Comparison of ENCODE assay signal across 8 cellular contexts in the genomic region with DNA sequence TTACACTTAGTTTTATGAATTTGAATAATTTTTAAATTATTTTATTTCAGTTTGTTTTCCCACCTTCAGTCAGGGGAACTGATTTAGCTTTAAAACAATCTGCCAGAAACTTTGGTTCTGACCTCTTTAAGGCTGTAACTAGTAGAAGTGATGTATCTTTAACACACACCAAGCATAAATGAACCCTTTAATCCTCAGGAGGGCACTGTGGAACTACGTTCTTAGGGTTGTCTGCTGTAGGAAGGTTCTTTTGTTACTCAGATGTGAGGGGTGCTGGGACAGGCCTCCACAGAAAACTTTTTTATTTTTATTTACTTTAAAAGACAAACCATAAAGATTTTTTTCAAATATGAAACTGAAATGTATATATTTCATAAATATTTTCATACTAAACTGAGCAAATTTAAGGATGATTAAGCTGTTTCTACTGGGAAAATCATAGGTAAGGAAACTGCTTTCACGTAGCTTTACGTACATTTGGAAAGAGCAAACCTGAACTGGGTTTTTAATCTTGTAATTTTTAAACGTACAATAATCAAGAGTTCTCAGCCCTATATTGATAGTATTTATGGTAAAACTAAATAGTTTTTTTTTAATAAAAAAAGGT. TPM values are rescaled to one million over a fixed set of nuclear protein-coding genes. Genes with fewer than 3 reads are reported as not detected.
DNase-seq lines count a peak whose midpoint lies in the region; ATAC-seq, FAIRE-seq and TF ChIP-seq lines count a peak whose summit lies in the region.

No MANE protein-coding gene starts in this region.

- DNase-seq in GM06990 (ENCODE audit: extremely low read depth, insufficient read length) (no peak), NCI-H748 (lab: John Stamatoyannopoulos, UW; ENCODE audit: unreplicated experiment) (peak; percentile 79), bronchial epithelial cell (ENCODE audit: low read depth) (peak; percentile 74), right lobe of liver (no peak)
- no peak for DNase-seq in activated naive CD4-positive, alpha-beta T cell treated with anti-CD3 and anti-CD28 coated beads, Interleukin-2, amount 10 ng/mL, durations not matched to agents 7 days and 5 days
- no peak for DNase-seq in effector memory CD4-positive, alpha-beta T cell

- H3K36me3 Mint-ChIP-seq in activated naive CD4-positive, alpha-beta T cell treated with anti-CD3 and anti-CD28 coated beads, Interleukin-2, amount 10 ng/mL, durations not matched to agents 7 days and 5 days = no peaks in the 10 kb centered on the region

- ATAC-seq in HG03175 (IDR thresholded peaks at IDR 0.05; ENCODE audit: unreplicated experiment) (peak; percentile 47), right lobe of liver (peak; percentile 59 to 81 (median 65)), HG03521 (IDR thresholded peaks at IDR 0.05; ENCODE audit: unreplicated experiment) (no peak)

- TF ChIP-seq CTCF in GM06990 (IDR thresholded peaks at IDR 0.05; ENCODE audit: insufficient read depth, low read length, poor library complexity, severe bottlenecking) = peak; percentile 44
- TF ChIP-seq CTCF in bronchial epithelial cell (IDR thresholded peaks at IDR 0.05; ENCODE audit: insufficient read depth, low read length, severe bottlenecking) = peak; percentile 26
- TF ChIP-seq CTCF in right lobe of liver (IDR thresholded peaks at IDR 0.05) = peak; percentile 52 to 75 (median 68)

- H3K27me3 Mint-ChIP-seq in activated naive CD4-positive, alpha-beta T cell treated with anti-CD3 and anti-CD28 coated beads, Interleukin-2, amount 10 ng/mL, durations not matched to agents 7 days and 5 days = peaks cover 40% of the 10 kb centered on the region

- H3K9me3 ChIP-seq in right lobe of liver = no peaks in the 10 kb centered on the region
- H3K9me3 ChIP-seq in effector memory CD4-positive, alpha-beta T cell (ENCODE audit: control insufficient read depth, low read length) = no peaks in the 10 kb centered on the region

- H3K4me3 ChIP-seq in GM06990 (replicated peaks; ENCODE audit: low read depth, low read length) (no peak overlapping the region), bronchial epithelial cell (ENCODE audit: low read depth, low read length) (no peak overlapping the region), right lobe of liver (no peak overlapping the region)
- H3K4me3 ChIP-seq in effector memory CD4-positive, alpha-beta T cell (ENCODE audit: insufficient read depth, low read depth, low read length, poor library complexity, severe bottlenecking) = no peak overlapping the region

- peaks cover 5% of the 10 kb centered on the region for H3K4me1 Mint-ChIP-seq in activated naive CD4-positive, alpha-beta T cell treated with anti-CD3 and anti-CD28 coated beads, Interleukin-2, amount 10 ng/mL, durations not matched to agents 7 days and 5 days

- no peak for FAIRE-seq in bronchial epithelial cell (lab: Jason Lieb, UNC)

- no peak overlapping the region for H3K27ac Mint-ChIP-seq in activated naive CD4-positive, alpha-beta T cell treated with anti-CD3 and anti-CD28 coated beads, Interleukin-2, amount 10 ng/mL, durations not matched to agents 7 days and 5 days

- H3K9me3 Mint-ChIP-seq in activated naive CD4-positive, alpha-beta T cell treated with anti-CD3 and anti-CD28 coated beads, Interleukin-2, amount 10 ng/mL, durations not matched to agents 7 days and 5 days = no peaks in the 10 kb centered on the region

- H3K27ac ChIP-seq in right lobe of liver = no peak overlapping the region
- H3K27ac ChIP-seq in effector memory CD4-positive, alpha-beta T cell (ENCODE audit: insufficient read depth, low read length, poor library complexity, severe bottlenecking) = no peak overlapping the region

- CTCF ChIA-PET in activated naive CD4-positive, alpha-beta T cell treated with anti-CD3 and anti-CD28 coated beads, Interleukin-2, amount 10 ng/mL, durations not matched to agents 7 days and 5 days (lab: Charles Lee) = interaction anchor here (1.6 kb wide), 1 partner anchor 1080 kb away, joined by 4 read pairs; no protein-coding TSS in a partner anchor

- WGBS in right lobe of liver (ENCODE audit: insufficient coverage, low coverage, low lambda C conversion rate, missing lambda C conversion rate) = 44% methylated on average over 4 of the region's 4 CpGs

- H3K27me3 ChIP-seq in GM06990 (replicated peaks; ENCODE audit: control insufficient read depth, insufficient read depth, low read length) (no peaks in the 10 kb centered on the region; the same call in 1 of the 2 replicates), bronchial epithelial cell (ENCODE audit: control insufficient read depth, insufficient read depth, low read length) (no peaks in the 10 kb centered on the region), right lobe of liver (peaks cover 0 to 4% of the 10 kb centered on the region in 2 donors)
- H3K27me3 ChIP-seq in effector memory CD4-positive, alpha-beta T cell (replicated peaks; ENCODE audit: control insufficient read depth, insufficient read depth, low read length, poor library complexity, severe bottlenecking) = peaks cover 15% of the 10 kb centered on the region

- H3K4me3 Mint-ChIP-seq in activated naive CD4-positive, alpha-beta T cell treated with anti-CD3 and anti-CD28 coated beads, Interleukin-2, amount 10 ng/mL, durations not matched to agents 7 days and 5 days = no peak overlapping the region

- TF ChIP-seq POLR2A in right lobe of liver (IDR thresholded peaks at IDR 0.05) = no peak

- intact Hi-C loops in right lobe of liver (cut with DNase I) = loop anchor here (10.0 kb wide), 1 partner anchor 791 kb away; no protein-coding TSS in a partner anchor

- H3K36me3 ChIP-seq in GM06990 (ENCODE audit: control insufficient read depth, insufficient read depth, low read length) = no peaks in the 10 kb centered on the region
- H3K36me3 ChIP-seq in bronchial epithelial cell (ENCODE audit: control insufficient read depth, insufficient read depth, low read length) = peaks cover 24% of the 10 kb centered on the region
- H3K36me3 ChIP-seq in right lobe of liver = no peaks in the 10 kb centered on the region
- no peaks in the 10 kb centered on the region for H3K36me3 ChIP-seq in effector memory CD4-positive, alpha-beta T cell (ENCODE audit: control insufficient read depth, insufficient read depth, low read length)

- peaks cover 0 to 10% (median 0%) of the 10 kb centered on the region in 4 donors for H3K4me1 ChIP-seq in right lobe of liver
- H3K4me1 ChIP-seq in effector memory CD4-positive, alpha-beta T cell (ENCODE audit: control insufficient read depth, insufficient read depth, low read length, poor library complexity, severe bottlenecking) = peaks cover 12% of the 10 kb centered on the region

RNA-seq across cellular contexts. Expression of gene KLF4, which starts 5.3 kb away (rescaled TPM):
- 16.1 and 33.7 TPM in 2 replicates for total RNA-seq in bronchial epithelial cell
- 10 to 100 TPM in 2 of 6 experiments, 1 to 10 TPM in 4; 1.5 to 12.4 (median 5.9) TPM for total RNA-seq in right lobe of liver

Comparison
In these comparisons a context has a peak if more than half of its experiments do, and no peak if none do; other contexts are left out.
1. DNase-seq: peak in NCI-H748 (single experiment) and bronchial epithelial cell (single experiment); none in GM06990 (single experiment), right lobe of liver (0 of 3), activated naive CD4-positive, alpha-beta T cell treated with anti-CD3 and anti-CD28 coated beads, Interleukin-2, amount 10 ng/mL, durations not matched to agents 7 days and 5 days (single experiment) and effector memory CD4-positive, alpha-beta T cell (0 of 3).
2. Peak in every context shown above with its lines, with median percentiles within 50 percentile points of each other: CTCF ChIP-seq.